Comparison of ENCODE assay signal across 8 cellular contexts in the genomic region with DNA sequence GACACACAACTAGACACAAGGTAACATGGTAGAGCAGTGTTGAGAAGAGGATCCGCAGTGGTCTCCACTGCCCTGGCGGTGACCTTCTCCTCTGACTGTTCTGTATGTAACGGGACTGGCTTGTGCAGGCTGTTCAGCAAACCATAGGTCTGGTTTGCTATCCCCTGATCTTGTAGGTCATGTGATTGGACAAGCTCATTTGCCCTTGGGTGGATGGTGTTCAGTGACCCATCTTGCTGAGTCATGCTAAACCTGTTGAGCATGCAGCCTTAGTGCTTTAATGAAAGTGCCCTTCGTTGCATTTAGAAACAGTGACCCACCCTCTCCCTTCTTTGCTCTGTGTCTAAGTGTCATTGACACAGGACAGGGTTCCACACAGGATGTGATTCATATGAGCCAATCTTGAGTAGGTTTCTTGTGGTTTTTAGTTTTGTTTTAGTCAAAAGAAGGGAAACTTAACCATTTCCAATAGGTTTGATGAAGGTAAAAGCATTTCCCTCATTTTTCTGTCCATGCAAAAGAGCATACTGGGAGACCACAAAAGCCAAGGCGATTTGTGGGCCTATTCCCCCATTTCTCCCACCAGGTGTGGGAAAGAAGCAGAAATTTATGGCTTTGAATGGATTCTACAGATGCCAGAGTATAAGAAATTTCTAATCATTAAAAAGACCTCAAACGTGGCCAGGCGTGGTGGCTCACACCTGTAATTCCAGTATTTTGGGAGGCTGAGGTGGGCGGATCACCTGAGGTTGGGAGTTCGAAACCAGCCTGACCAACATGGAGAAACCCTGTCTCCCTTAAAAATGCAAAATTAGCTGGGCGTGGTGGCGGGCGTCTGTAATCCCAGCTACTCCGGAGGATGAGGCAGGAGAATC. TPM values are rescaled to one million over a fixed set of nuclear protein-coding genes. Genes with fewer than 3 reads are reported as not detected.
A peak's percentile ranks its signal among the peaks of the same experiment; 100 is the strongest.
DNase-seq lines count a peak whose midpoint lies in the region; ATAC-seq and TF ChIP-seq lines count a peak whose summit lies in the region.

No MANE protein-coding gene starts in this region.

- H3K4me1 ChIP-seq in foreskin keratinocyte, result peaks cover 19% of the 10 kb centered on the region

- H3K27me3 ChIP-seq in foreskin keratinocyte, result no peaks in the 10 kb centered on the region

- TF ChIP-seq CTCF in foreskin keratinocyte (conservative IDR thresholded peaks at IDR 0.05), result no peak

- DNase-seq in Right ventricle myocardium superior, result no peak
- DNase-seq in cardiac septum (ENCODE audit: low spot score), result no peak
- peak; percentile 40 for DNase-seq in NCI-H69 (lab: John Stamatoyannopoulos, UW)
- DNase-seq in activated T-cell treated with anti-CD3 and anti-CD28 coated beads for 1 hour (ENCODE audit: low read depth), result peak; percentile 12
- peak; percentile 75 to 89 for DNase-seq in foreskin keratinocyte
- peak; percentile 22 to 43 for DNase-seq in stimulated activated CD4-positive, alpha-beta T cell treated with anti-CD3 and anti-CD28 coated beads, Interleukin-1b, Interleukin-23, amount 100 ng/mL, for 4 hours (ENCODE audit: low read depth in 2 of 2)
- DNase-seq in LoVo (ENCODE audit: low spot score), result no peak

- intact Hi-C loops in Right ventricle myocardium superior (cut with DNase I), result no loop called here
- intact Hi-C loops in cardiac septum (cut with DNase I), result no loop called here

- no peak overlapping the region for H3K27ac ChIP-seq in foreskin keratinocyte

- ATAC-seq in Right ventricle myocardium superior (ENCODE audit: poor library complexity) (peak; percentile 52), HG02852 (IDR thresholded peaks at IDR 0.05; ENCODE audit: unreplicated experiment) (peak; percentile 76), foreskin keratinocyte (peak; percentile 85)

RNA-seq across cellular contexts. Expression of a gene that starts 32.6 kb away (rescaled TPM):
- total RNA-seq in Right ventricle myocardium superior (47.1 TPM), cardiac septum (73.2 TPM), foreskin keratinocyte (122 and 130 TPM in 2 replicates)
- 20.3 and 27.4 TPM in 2 replicates for polyA plus RNA-seq in foreskin keratinocyte

Comparison
In these comparisons a context has a peak if more than half of its experiments do, and no peak if none do; other contexts are left out.
1. DNase-seq: peak in NCI-H69 (single experiment), activated T-cell treated with anti-CD3 and anti-CD28 coated beads for 1 hour (single experiment), foreskin keratinocyte (2 of 2) and stimulated activated CD4-positive, alpha-beta T cell treated with anti-CD3 and anti-CD28 coated beads, Interleukin-1b, Interleukin-23, amount 100 ng/mL, for 4 hours (2 of 2); none in Right ventricle myocardium superior (single experiment), cardiac septum (single experiment) and LoVo (single experiment).
2. Peak in every context shown above with its lines, with median percentiles within 50 percentile points of each other: ATAC-seq.